In genomic region chr2:45001629-45002385, GRCh38 we compare ENCODE assay signal across 12 cellular contexts. TPM values are rescaled to one million over a fixed set of nuclear protein-coding genes. Genes with fewer than 3 reads are reported as not detected.
DNase-seq lines count a peak whose midpoint lies in the region; ATAC-seq, FAIRE-seq and TF ChIP-seq lines count a peak whose summit lies in the region.
"Had no signal": no experiment of that assay in that cellular context is flagged by ENCODE, and none has a peak within 500 bp of the region (broad histone marks: within the 10 kb centered on the region; RNA-seq: fewer than 3 reads in every experiment).

No MANE protein-coding gene starts in this region.

- peaks cover 18% of the 10 kb centered on the region for H3K4me1 ChIP-seq in iPS-18a (ENCODE audit: control insufficient read depth, low read depth, low read length)
- peaks cover 12 to 39% (median 35%) of the 10 kb centered on the region in 4 donors for H3K4me1 ChIP-seq in stomach
- H3K4me1 ChIP-seq in kidney (ENCODE audit: control insufficient read depth in 1 of 2, insufficient read depth in 1 of 2, low read depth in 1 of 2, low read length in 2 of 2), result peaks cover 0 to 13% of the 10 kb centered on the region in 2 donors
- H3K4me1 ChIP-seq: SJCRH30 had no signal

- TF ChIP-seq CTCF in stomach (IDR thresholded peaks at IDR 0.05) (no peak), kidney (IDR thresholded peaks at IDR 0.05; ENCODE audit: borderline replicate concordance, extremely low read depth, insufficient read depth) (no peak)

- DNase-seq in activated CD4-positive, alpha-beta T cell treated with anti-CD3 and anti-CD28 coated beads for 36 hours, result no peak
- no peak for DNase-seq in activated CD4-positive, alpha-beta T cell treated with anti-CD3 and anti-CD28 coated beads, Interleukin-2, amount 50 U/mL, for 48 hours
- no peak for DNase-seq in activated naive CD8-positive, alpha-beta T cell treated with anti-CD3 and anti-CD28 coated beads for 36 hours
- DNase-seq in stomach (no peak), kidney (no peak), GM03348 (ENCODE audit: low spot score) (no peak)
- DNase-seq: NCI-H1930, SJCRH30 had no signal

- H3K27me3 ChIP-seq in iPS-18a (ENCODE audit: control insufficient read depth, insufficient read depth, low read length), result peaks cover 98% of the 10 kb centered on the region
- peaks cover 0 to 100% (median 81%) of the 10 kb centered on the region in 3 donors for H3K27me3 ChIP-seq in stomach
- H3K27me3 ChIP-seq: SJCRH30 had no signal

- H3K4me3 ChIP-seq in iPS-18a (ENCODE audit: low read length) (peak overlapping the region; percentile 53), stomach (peak overlapping the region; percentile 26 to 45 (median 30)), kidney (ENCODE audit: low read length in 2 of 2) (peak overlapping the region in 1 of 2 donors; percentile 37)
- H3K4me3 ChIP-seq: SJCRH30 had no signal

- no peak for FAIRE-seq in kidney (lab: Jason Lieb, UNC)
- FAIRE-seq: A204.1 had no signal

- no peaks in the 10 kb centered on the region for H3K36me3 Mint-ChIP-seq in activated CD4-positive, alpha-beta T cell treated with anti-CD3 and anti-CD28 coated beads for 36 hours (ENCODE audit: low read depth)
- H3K36me3 Mint-ChIP-seq in activated naive CD8-positive, alpha-beta T cell treated with anti-CD3 and anti-CD28 coated beads for 36 hours, result no peaks in the 10 kb centered on the region
- H3K36me3 Mint-ChIP-seq: natural killer cell treated with Interleukin-12 subunit alpha and Interleukin-12 subunit beta and Interleukin-15 and Interleukin-18, amount 100 ng/mL, for 72 hours had no signal

- WGBS in stomach, 5 donors, result 16 to 37% (median 30%) methylated on average over 15 to 17 of the region's 17 CpGs

- ATAC-seq in activated CD4-positive, alpha-beta T cell treated with anti-CD3 and anti-CD28 coated beads for 36 hours, result no peak
- ATAC-seq in GM21515 (IDR thresholded peaks at IDR 0.05; ENCODE audit: unreplicated experiment), result no peak
- ATAC-seq: natural killer cell treated with Interleukin-12 subunit alpha and Interleukin-12 subunit beta and Interleukin-15 and Interleukin-18, amount 100 ng/mL, for 72 hours had no signal

- no peaks in the 10 kb centered on the region for H3K9me3 Mint-ChIP-seq in activated CD4-positive, alpha-beta T cell treated with anti-CD3 and anti-CD28 coated beads for 36 hours (ENCODE audit: low read depth)
- no peaks in the 10 kb centered on the region for H3K9me3 Mint-ChIP-seq in activated naive CD8-positive, alpha-beta T cell treated with anti-CD3 and anti-CD28 coated beads for 36 hours
- H3K9me3 Mint-ChIP-seq: natural killer cell treated with Interleukin-12 subunit alpha and Interleukin-12 subunit beta and Interleukin-15 and Interleukin-18, amount 100 ng/mL, for 72 hours had no signal

- no peak for TF ChIP-seq EP300 in stomach (IDR thresholded peaks at IDR 0.05)

- H3K4me1 Mint-ChIP-seq in activated CD4-positive, alpha-beta T cell treated with anti-CD3 and anti-CD28 coated beads for 36 hours, result peaks cover 23% of the 10 kb centered on the region
- H3K4me1 Mint-ChIP-seq in activated naive CD8-positive, alpha-beta T cell treated with anti-CD3 and anti-CD28 coated beads for 36 hours, result peaks cover 19% of the 10 kb centered on the region

- H3K36me3 ChIP-seq in iPS-18a (ENCODE audit: control insufficient read depth, low read depth, low read length) (no peaks in the 10 kb centered on the region), stomach (peaks cover 0 to 11% (median 0%) of the 10 kb centered on the region in 4 donors), kidney (ENCODE audit: control insufficient read depth in 1 of 2, insufficient read depth in 2 of 2, low read length in 2 of 2) (no peaks in the 10 kb centered on the region)

- no peaks in the 10 kb centered on the region for H3K9me3 ChIP-seq in iPS-18a (ENCODE audit: control insufficient read depth, low read depth, low read length)
- no peaks in the 10 kb centered on the region for H3K9me3 ChIP-seq in stomach
- H3K9me3 ChIP-seq in kidney (ENCODE audit: control insufficient read depth in 1 of 2, low read length in 2 of 2), result no peaks in the 10 kb centered on the region
- H3K9me3 ChIP-seq: SJCRH30 had no signal

- peak overlapping the region; percentile 47 for H3K4me3 Mint-ChIP-seq in activated CD4-positive, alpha-beta T cell treated with anti-CD3 and anti-CD28 coated beads for 36 hours
- peak overlapping the region; percentile 64 for H3K4me3 Mint-ChIP-seq in activated naive CD8-positive, alpha-beta T cell treated with anti-CD3 and anti-CD28 coated beads for 36 hours
- H3K4me3 Mint-ChIP-seq: natural killer cell treated with Interleukin-12 subunit alpha and Interleukin-12 subunit beta and Interleukin-15 and Interleukin-18, amount 100 ng/mL, for 72 hours had no signal

- no peak overlapping the region for H3K27ac Mint-ChIP-seq in activated CD4-positive, alpha-beta T cell treated with anti-CD3 and anti-CD28 coated beads for 36 hours
- no peak overlapping the region for H3K27ac Mint-ChIP-seq in activated naive CD8-positive, alpha-beta T cell treated with anti-CD3 and anti-CD28 coated beads for 36 hours
- H3K27ac Mint-ChIP-seq: natural killer cell treated with Interleukin-12 subunit alpha and Interleukin-12 subunit beta and Interleukin-15 and Interleukin-18, amount 100 ng/mL, for 72 hours had no signal

- intact Hi-C loops in activated CD4-positive, alpha-beta T cell treated with anti-CD3 and anti-CD28 coated beads for 36 hours (cut with DNase I, micrococcal nuclease), result loop anchor here (5.0 to 10.0 kb wide), 2 partner anchors 50 to 163 kb away; no protein-coding TSS in a partner anchor
- intact Hi-C loops in stomach (cut with DNase I; ENCODE audit: low total_unique reads) (no loop called here), kidney (cut with DNase I) (no loop called here)

- POLR2A ChIA-PET in activated CD4-positive, alpha-beta T cell treated with anti-CD3 and anti-CD28 coated beads for 36 hours (lab: Charles Lee), result interaction anchor here (0.9 kb wide), 1 partner anchor 648 kb away, joined by 4 read pairs; no protein-coding TSS in a partner anchor

- TF ChIP-seq POLR2A in stomach (IDR thresholded peaks at IDR 0.05), result no peak

- CTCF ChIA-PET in activated CD4-positive, alpha-beta T cell treated with anti-CD3 and anti-CD28 coated beads for 36 hours (lab: Charles Lee), result interaction anchor here (0.5 to 5.0 kb wide), 4 partner anchors 8 to 21 kb away, joined by 3 to 35 read pairs (median 3); partner anchors contain the start of gene SIX2

- H3K9ac ChIP-seq in iPS-18a (ENCODE audit: low read length) (no peak overlapping the region), kidney (ENCODE audit: low read length in 2 of 2) (no peak overlapping the region)

- no peak overlapping the region for H3K27ac ChIP-seq in iPS-18a (ENCODE audit: low read length)
- H3K27ac ChIP-seq in stomach, result no peak overlapping the region
- no peak overlapping the region for H3K27ac ChIP-seq in kidney (ENCODE audit: low read depth in 2 of 2, low read length in 2 of 2)
- H3K27ac ChIP-seq: SJCRH30 had no signal

- H3K27me3 Mint-ChIP-seq in activated CD4-positive, alpha-beta T cell treated with anti-CD3 and anti-CD28 coated beads for 36 hours, result peaks cover 76% of the 10 kb centered on the region
- H3K27me3 Mint-ChIP-seq in activated naive CD8-positive, alpha-beta T cell treated with anti-CD3 and anti-CD28 coated beads for 36 hours, result peaks cover 91% of the 10 kb centered on the region

RNA-seq across cellular contexts. Expression of gene SIX2, which starts 7.4 kb away (rescaled TPM):
- not detected for total RNA-seq in activated CD4-positive, alpha-beta T cell treated with anti-CD3 and anti-CD28 coated beads for 36 hours
- not detected for total RNA-seq in activated naive CD8-positive, alpha-beta T cell treated with anti-CD3 and anti-CD28 coated beads for 36 hours
- total RNA-seq in stomach (10 to 100 TPM in 2 of 5 donors, 1 to 10 TPM in 2, not detected in 1; 2.6 to 17.9 (median 11.0) TPM), kidney (0.28 TPM)
- polyA plus RNA-seq in stomach (1 to 10 TPM in 2 of 3 donors, under 1 TPM in 1; 0.20 to 7.5 (median 3.8) TPM), kidney (ENCODE audit: insufficient read depth, low read depth, low replicate concordance) (0.62 TPM)
- total RNA-seq: natural killer cell treated with Interleukin-12 subunit alpha and Interleukin-12 subunit beta and Interleukin-15 and Interleukin-18, amount 100 ng/mL, for 72 hours had no signal

Comparison
In these comparisons a context has a peak if more than half of its experiments do, and no peak if none do; other contexts are left out.
1. intact Hi-C loops: an anchor here in activated CD4-positive, alpha-beta T cell treated with anti-CD3 and anti-CD28 coated beads for 36 hours (5.0 to 10.0 kb wide); none called in stomach and kidney.